8 cellular contexts compared by ENCODE assay signal in the genomic region with DNA sequence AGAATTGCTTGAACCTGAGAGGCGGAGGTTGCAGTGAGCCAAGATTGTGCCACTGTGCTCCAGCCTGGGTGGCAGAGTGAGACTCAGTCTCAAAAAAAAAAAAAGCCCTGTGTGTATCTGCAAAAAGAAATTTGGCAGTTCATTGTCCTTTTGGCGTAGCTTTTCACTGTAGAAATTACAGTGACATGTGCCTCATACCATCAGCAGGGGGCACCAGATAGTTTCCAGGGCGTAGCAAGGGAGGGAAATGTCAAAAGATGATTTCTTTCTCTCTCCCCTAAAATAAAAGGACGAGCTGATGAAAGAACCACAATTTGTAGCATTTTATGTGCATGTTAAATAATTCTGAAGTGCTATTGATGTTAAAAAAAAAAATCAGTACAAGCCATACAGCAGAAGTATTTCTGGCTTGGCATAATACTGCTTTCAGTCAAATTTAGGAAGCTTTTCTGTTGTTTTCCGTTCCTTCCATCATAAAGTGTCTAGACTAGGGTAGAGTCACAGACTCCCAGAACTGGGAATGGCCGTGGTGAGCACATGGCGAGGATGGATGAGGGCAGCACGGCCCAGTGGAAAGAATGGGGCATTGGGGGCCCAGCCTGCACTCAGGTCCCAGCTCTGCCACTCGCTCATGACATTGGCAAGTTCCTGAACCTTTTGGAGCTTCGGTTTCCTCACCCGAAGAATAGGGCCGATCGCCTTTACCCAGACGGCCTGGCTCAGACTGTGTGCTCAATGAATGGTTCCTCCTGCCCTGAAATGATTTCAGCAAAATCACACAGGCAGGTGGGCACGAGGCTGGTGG. TPM values are rescaled to one million over a fixed set of nuclear protein-coding genes. Genes with fewer than 3 reads are reported as not detected.
DNase-seq lines count a peak whose midpoint lies in the region; ATAC-seq and TF ChIP-seq lines count a peak whose summit lies in the region.

No MANE protein-coding gene starts in this region.

- no peak for ATAC-seq in GM19023 (IDR thresholded peaks at IDR 0.05; ENCODE audit: unreplicated experiment)

- H3K4me1 ChIP-seq in Karpas-422 (ENCODE audit: low read length), result peaks cover 19% of the 10 kb centered on the region
- H3K4me1 ChIP-seq in ascending aorta, result peaks cover 3 to 9% of the 10 kb centered on the region in 2 donors

- H3K36me3 ChIP-seq in Karpas-422 (ENCODE audit: insufficient read depth, low read length), result 0 out of 2 replicates have a peak, but pooled peaks cover 5% of the 10 kb centered on the region
- peaks cover 0 to 4% of the 10 kb centered on the region in 2 donors for H3K36me3 ChIP-seq in ascending aorta

- no peaks in the 10 kb centered on the region for H3K9me3 ChIP-seq in Karpas-422 (ENCODE audit: low read length)
- H3K9me3 ChIP-seq in ascending aorta, result no peaks in the 10 kb centered on the region

- H3K4me3 ChIP-seq in Karpas-422 (ENCODE audit: low read length) (no peak overlapping the region), ascending aorta (no peak overlapping the region)

- DNase-seq in GF-D8 (lab: John Stamatoyannopoulos, UW) (peak; percentile 9), Karpas-422 (peak; percentile 86), SW 1271 (lab: John Stamatoyannopoulos, UW) (peak; percentile 17 to 40), ascending aorta (ENCODE audit: low spot score in 2 of 2) (no peak), inferior parietal cortex (ENCODE audit: extremely low spot score) (peak; percentile 83), NK-92 (lab: John Stamatoyannopoulos, UW; ENCODE audit: unreplicated experiment) (no peak)
- DNase-seq in stimulated activated CD4-positive, alpha-beta T cell treated with anti-CD3 and anti-CD28 coated beads, Interleukin-4, amount 100 ng/mL, for 24 hours, result peak; percentile 76

- H3K4me2 ChIP-seq in Karpas-422 (ENCODE audit: low read depth, low read length, poor library complexity, severe bottlenecking), result no peak overlapping the region

- H4K20me1 ChIP-seq in Karpas-422 (ENCODE audit: insufficient read depth, low read depth, low read length), result peaks cover 7% of the 10 kb centered on the region; the same call in 1 of the 2 replicates

- H3K9ac ChIP-seq in Karpas-422 (ENCODE audit: low read length), result peak overlapping the region; percentile 23; the same call in 1 of the 2 replicates

- H3K27ac ChIP-seq in Karpas-422 (ENCODE audit: low read length) (no peak overlapping the region), ascending aorta (no peak overlapping the region)

- H2AFZ ChIP-seq in Karpas-422 (ENCODE audit: low read length), result no peak overlapping the region

- TF ChIP-seq CTCF in ascending aorta (IDR thresholded peaks at IDR 0.05), result peak; percentile 64 to 74 (median 73)

- intact Hi-C loops in ascending aorta (cut with DNase I), result no loop called here

- H3K79me2 ChIP-seq in Karpas-422 (ENCODE audit: low read length), result peaks cover 15% of the 10 kb centered on the region

- H3K27me3 ChIP-seq in Karpas-422 (ENCODE audit: low read length) (no peaks in the 10 kb centered on the region), ascending aorta (no peaks in the 10 kb centered on the region)

- H3K9me2 ChIP-seq in Karpas-422 (replicated peaks; ENCODE audit: insufficient read depth, low read length), result no peaks in the 10 kb centered on the region

RNA-seq across cellular contexts. Expression of a gene that starts 33.3 kb away (rescaled TPM):
- not detected in 2 replicates for total RNA-seq in Karpas-422 (2014; rRNA removed; shearing (Covaris generic); ENCODE audit: low replicate concordance)
- 3.4 TPM for total RNA-seq in ascending aorta

RNA-seq across cellular contexts. Expression of a gene that starts 59.8 kb away (rescaled TPM):
- 0.29 TPM in 1 of 2 replicates, not detected in the other for total RNA-seq in Karpas-422 (2014; rRNA removed; shearing (Covaris generic); ENCODE audit: low replicate concordance)
- 44.2 TPM for total RNA-seq in ascending aorta

Comparison
In these comparisons a context has a peak if more than half of its experiments do, and no peak if none do; other contexts are left out.
1. DNase-seq: peak in GF-D8 (single experiment), Karpas-422 (single experiment), SW 1271 (2 of 2), inferior parietal cortex (single experiment) and stimulated activated CD4-positive, alpha-beta T cell treated with anti-CD3 and anti-CD28 coated beads, Interleukin-4, amount 100 ng/mL, for 24 hours (single experiment); none in ascending aorta (0 of 2) and NK-92 (single experiment).
2. RNA of a gene that starts 59.8 kb away (total RNA-seq): 44.2 TPM in ascending aorta (single experiment); 0.29 TPM in Karpas-422; every median in the first group is over 10 times any median in the second.